In the genomic region with DNA sequence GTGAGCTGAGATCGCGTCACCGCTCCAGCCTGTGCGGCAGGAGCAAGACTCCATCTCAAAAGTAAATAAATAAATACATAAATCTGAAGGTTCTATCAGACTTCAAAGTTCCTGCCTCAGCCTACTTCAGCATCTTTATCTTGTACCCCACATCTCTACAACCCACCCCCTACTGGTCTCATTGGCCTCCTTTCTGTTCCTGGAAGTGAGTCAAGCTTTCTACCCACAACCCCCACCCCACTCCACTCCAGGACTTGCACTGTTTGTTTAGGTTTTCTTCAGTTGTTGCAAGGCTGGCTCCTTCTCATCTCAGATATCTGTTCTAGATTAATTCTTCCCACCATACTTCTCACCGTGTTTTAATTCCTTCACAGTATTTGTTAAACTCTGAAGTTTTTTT, we compare ENCODE assay signal across 8 cellular contexts. TPM values are rescaled to one million over a fixed set of nuclear protein-coding genes. Genes with fewer than 3 reads are reported as not detected.
A peak's percentile ranks its signal among the peaks of the same experiment; 100 is the strongest.
DNase-seq lines count a peak whose midpoint lies in the region; ATAC-seq and TF ChIP-seq lines count a peak whose summit lies in the region.

No MANE protein-coding gene starts in this region.

- H3K9ac ChIP-seq in neural cell (ENCODE audit: low read length) = peak overlapping the region; percentile 90

- no peaks in the 10 kb centered on the region for H3K27me3 ChIP-seq in neural cell (ENCODE audit: insufficient read depth, low read depth, low read length)

- no peak for TF ChIP-seq CTCF in coronary artery (IDR thresholded peaks at IDR 0.05)
- no peak for TF ChIP-seq CTCF in neural cell (IDR thresholded peaks at IDR 0.05; ENCODE audit: poor library complexity, severe bottlenecking)

- no peaks in the 10 kb centered on the region for H3K27me3 Mint-ChIP-seq in T-helper 2 cell treated with Interferon-gamma antibody and Interleukin-4, amounts not matched to agents 5 μg/mL and 100 μg/mL, for 36 hours (ENCODE audit: low read depth)

- peak overlapping the region; percentile 91 for H3K4me3 ChIP-seq in coronary artery
- H3K4me3 ChIP-seq in neural cell (ENCODE audit: low read length) = peak overlapping the region; percentile 80

- DNase-seq in NK-92 treated with Interleukin-12 subunit alpha and Interleukin-12 subunit beta, amount 100 ng/mL, for 24 hours (lab: John Stamatoyannopoulos, UW) = peak; percentile 46
- no peak for DNase-seq in NK-92 (lab: John Stamatoyannopoulos, UW; ENCODE audit: unreplicated experiment)
- DNase-seq in T-helper 2 cell treated with Interferon-gamma antibody and Interleukin-4, amounts not matched to agents 5 μg/mL and 100 μg/mL, for 36 hours (ENCODE audit: low spot score) = peak; percentile 70
- DNase-seq in coronary artery (ENCODE audit: low spot score) = no peak
- no peak for DNase-seq in NCI-H510A treated with DMSO at 0.1 percent for 48 hours (lab: John Stamatoyannopoulos, UW)

- H3K9me3 ChIP-seq in neural cell (ENCODE audit: low read length) = no peaks in the 10 kb centered on the region

- TF ChIP-seq EP300 in neural cell (conservative IDR thresholded peaks at IDR 0.05; ENCODE audit: poor library complexity, severe bottlenecking) = no peak

- peak overlapping the region; percentile 71 for H2AFZ ChIP-seq in neural cell (ENCODE audit: low read depth, low read length)

- peak overlapping the region; percentile 99 for H3K4me3 Mint-ChIP-seq in T-helper 2 cell treated with Interferon-gamma antibody and Interleukin-4, amounts not matched to agents 5 μg/mL and 100 μg/mL, for 36 hours

- H3K4me2 ChIP-seq in neural cell (ENCODE audit: low read length) = peak overlapping the region; percentile 32

- H3K36me3 Mint-ChIP-seq in T-helper 2 cell treated with Interferon-gamma antibody and Interleukin-4, amounts not matched to agents 5 μg/mL and 100 μg/mL, for 36 hours (ENCODE audit: low read depth) = peaks cover 39% of the 10 kb centered on the region

- peaks cover 46% of the 10 kb centered on the region for H3K4me1 Mint-ChIP-seq in T-helper 2 cell treated with Interferon-gamma antibody and Interleukin-4, amounts not matched to agents 5 μg/mL and 100 μg/mL, for 36 hours (ENCODE audit: low read depth)

- H4K20me1 ChIP-seq in neural cell (ENCODE audit: insufficient read depth) = no peaks in the 10 kb centered on the region

- peaks cover 35% of the 10 kb centered on the region for H3K79me2 ChIP-seq in neural cell (replicated peaks; ENCODE audit: insufficient read depth, low read length)

- no peak for ATAC-seq in HG02571 (IDR thresholded peaks at IDR 0.05; ENCODE audit: unreplicated experiment)
- ATAC-seq in GM21717 (IDR thresholded peaks at IDR 0.05; ENCODE audit: unreplicated experiment) = no peak

- no peak for TF ChIP-seq RAD21 in neural cell (conservative IDR thresholded peaks at IDR 0.05)

- no peaks in the 10 kb centered on the region for H3F3A ChIP-seq in neural cell (ENCODE audit: insufficient read depth, low read length, poor library complexity, severe bottlenecking)

- H3K27ac ChIP-seq in coronary artery = peak overlapping the region; percentile 75 to 92
- H3K27ac ChIP-seq in neural cell (ENCODE audit: low read length) = peak overlapping the region; percentile 87

- H3K36me3 ChIP-seq in neural cell (ENCODE audit: insufficient read depth, low read length) = no peaks in the 10 kb centered on the region

- no peaks in the 10 kb centered on the region for H3K9me3 Mint-ChIP-seq in T-helper 2 cell treated with Interferon-gamma antibody and Interleukin-4, amounts not matched to agents 5 μg/mL and 100 μg/mL, for 36 hours

- H3K9me2 ChIP-seq in neural cell (ENCODE audit: insufficient read depth, low read length) = no peaks in the 10 kb centered on the region

- peak overlapping the region; percentile 96 for H3K27ac Mint-ChIP-seq in T-helper 2 cell treated with Interferon-gamma antibody and Interleukin-4, amounts not matched to agents 5 μg/mL and 100 μg/mL, for 36 hours

TF ChIP-seq in neural cell, 6 proteins besides CTCF, POLR2A, EP300 and RAD21:
- no peak for TF ChIP-seq TAF1 (IDR thresholded peaks at IDR 0.05; ENCODE audit: low read depth)
- no peak for TF ChIP-seq POLR2AphosphoS5 (IDR thresholded peaks at IDR 0.05)
- TF ChIP-seq SMC3 (conservative IDR thresholded peaks at IDR 0.05; ENCODE audit: poor library complexity) = no peak
- TF ChIP-seq, protein P1, sequence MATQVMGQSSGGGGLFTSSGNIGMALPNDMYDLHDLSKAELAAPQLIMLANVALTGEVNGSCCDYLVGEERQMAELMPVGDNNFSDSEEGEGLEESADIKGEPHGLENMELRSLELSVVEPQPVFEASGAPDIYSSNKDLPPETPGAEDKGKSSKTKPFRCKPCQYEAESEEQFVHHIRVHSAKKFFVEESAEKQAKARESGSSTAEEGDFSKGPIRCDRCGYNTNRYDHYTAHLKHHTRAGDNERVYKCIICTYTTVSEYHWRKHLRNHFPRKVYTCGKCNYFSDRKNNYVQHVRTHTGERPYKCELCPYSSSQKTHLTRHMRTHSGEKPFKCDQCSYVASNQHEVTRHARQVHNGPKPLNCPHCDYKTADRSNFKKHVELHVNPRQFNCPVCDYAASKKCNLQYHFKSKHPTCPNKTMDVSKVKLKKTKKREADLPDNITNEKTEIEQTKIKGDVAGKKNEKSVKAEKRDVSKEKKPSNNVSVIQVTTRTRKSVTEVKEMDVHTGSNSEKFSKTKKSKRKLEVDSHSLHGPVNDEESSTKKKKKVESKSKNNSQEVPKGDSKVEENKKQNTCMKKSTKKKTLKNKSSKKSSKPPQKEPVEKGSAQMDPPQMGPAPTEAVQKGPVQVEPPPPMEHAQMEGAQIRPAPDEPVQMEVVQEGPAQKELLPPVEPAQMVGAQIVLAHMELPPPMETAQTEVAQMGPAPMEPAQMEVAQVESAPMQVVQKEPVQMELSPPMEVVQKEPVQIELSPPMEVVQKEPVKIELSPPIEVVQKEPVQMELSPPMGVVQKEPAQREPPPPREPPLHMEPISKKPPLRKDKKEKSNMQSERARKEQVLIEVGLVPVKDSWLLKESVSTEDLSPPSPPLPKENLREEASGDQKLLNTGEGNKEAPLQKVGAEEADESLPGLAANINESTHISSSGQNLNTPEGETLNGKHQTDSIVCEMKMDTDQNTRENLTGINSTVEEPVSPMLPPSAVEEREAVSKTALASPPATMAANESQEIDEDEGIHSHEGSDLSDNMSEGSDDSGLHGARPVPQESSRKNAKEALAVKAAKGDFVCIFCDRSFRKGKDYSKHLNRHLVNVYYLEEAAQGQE (IDR thresholded peaks at IDR 0.05; ENCODE audit: borderline replicate concordance) = no peak
- no peak for TF ChIP-seq MXI1 (conservative IDR thresholded peaks at IDR 0.05; ENCODE audit: poor library complexity, severe bottlenecking)
- no peak for TF ChIP-seq EZH2 (IDR thresholded peaks at IDR 0.05; ENCODE audit: borderline replicate concordance, insufficient read depth, low read length, poor library complexity, severe bottlenecking)

RNA-seq across cellular contexts. Expression of a gene that starts 0.7 kb away (rescaled TPM):
- polyA plus RNA-seq in neural cell = 228 and 254 TPM in 2 replicates
- 159 and 168 TPM in 2 replicates for polyA minus RNA-seq in neural cell

RNA-seq across cellular contexts. Expression of a gene that starts 10.9 kb away (rescaled TPM):
- polyA plus RNA-seq in neural cell = 43.9 and 45.7 TPM in 2 replicates
- polyA minus RNA-seq in neural cell = 64.5 and 81.6 TPM in 2 replicates

RNA-seq across cellular contexts. Expression of a gene that starts 23.7 kb away (rescaled TPM):
- polyA plus RNA-seq in neural cell = 8.3 and 15.1 TPM in 2 replicates
- 27.5 and 27.7 TPM in 2 replicates for polyA minus RNA-seq in neural cell

Comparison
In these comparisons a context has a peak if more than half of its experiments do, and no peak if none do; other contexts are left out.
1. DNase-seq: peak in NK-92 treated with Interleukin-12 subunit alpha and Interleukin-12 subunit beta, amount 100 ng/mL, for 24 hours (single experiment) and T-helper 2 cell treated with Interferon-gamma antibody and Interleukin-4, amounts not matched to agents 5 μg/mL and 100 μg/mL, for 36 hours (single experiment); none in NK-92 (single experiment), coronary artery (single experiment) and NCI-H510A treated with DMSO at 0.1 percent for 48 hours (single experiment).